ENCODE assay signal across 17 cellular contexts in genomic region chr1:228866498-228866897, GRCh38.
DNase-seq lines count a peak whose midpoint lies in the region; ATAC-seq lines count a peak whose summit lies in the region.
"Had no signal": no experiment of that assay in that cellular context is flagged by ENCODE, and none has a peak within 500 bp of the region (broad histone marks: within the 10 kb centered on the region; RNA-seq: fewer than 3 reads in every experiment).

No MANE protein-coding gene starts in this region.

- H3K4me3 ChIP-seq in H7 (ENCODE audit: insufficient read depth, low read depth, low read length): no peak overlapping the region
- H3K4me3 ChIP-seq: thoracic aorta had no signal

- no peak overlapping the region for H3K4me3 Mint-ChIP-seq in T-helper 17 cell
- H3K4me3 Mint-ChIP-seq: B cell; dendritic cell treated with granulocyte-macrophage colony-stimulating factor and Interleukin-4, amounts not matched to agents 40 ng/mL and 50 ng/mL, for 4 days had no signal

- H3K9me3 ChIP-seq in T-helper 17 cell (ENCODE audit: control insufficient read depth, low read length, poor library complexity, severe bottlenecking): no peaks in the 10 kb centered on the region
- H3K9me3 ChIP-seq: thoracic aorta had no signal

- no peaks in the 10 kb centered on the region for H3K36me3 ChIP-seq in H7 (replicated peaks; ENCODE audit: control insufficient read depth, insufficient read depth, low read length)
- H3K36me3 ChIP-seq: thoracic aorta had no signal

- peak overlapping the region; percentile 53 for H3K27ac Mint-ChIP-seq in T-helper 17 cell
- H3K27ac Mint-ChIP-seq: B cell had no signal

- no peaks in the 10 kb centered on the region for H3K27me3 ChIP-seq in H7 (ENCODE audit: control insufficient read depth, insufficient read depth, low read length)

- no peaks in the 10 kb centered on the region for H3K36me3 Mint-ChIP-seq in T-helper 17 cell (ENCODE audit: low read depth)

- ATAC-seq in T-helper 17 cell: no peak
- ATAC-seq in GM18907 (IDR thresholded peaks at IDR 0.05; ENCODE audit: unreplicated experiment): no peak
- ATAC-seq in GM21529 (IDR thresholded peaks at IDR 0.05; ENCODE audit: unreplicated experiment): no peak
- ATAC-seq: esophagus mucosa had no signal

- DNase-seq in H7 (peak; percentile 38), T-helper 17 cell (no peak), iris pigment epithelial cell (ENCODE audit: low read depth) (peak; percentile 21), pons (ENCODE audit: low spot score) (peak; percentile 52), NCI-H1417 (lab: John Stamatoyannopoulos, UW) (no peak)
- no peak for DNase-seq in activated CD4-positive, alpha-beta T cell treated with anti-CD3 and anti-CD28 coated beads for 48 hours
- DNase-seq: activated gamma-delta T cell treated with Interleukin-2 at 50 U/mL for 16 hours, aorta, kidney glomerular epithelial cell, NCI-H2081 treated with DMSO at 0.1 percent for 48 hours, NCI-H748 treated with DMSO at 0.1 percent for 48 hours had no signal

- H3K27me3 Mint-ChIP-seq in T-helper 17 cell: peaks cover 5% of the 10 kb centered on the region

- H3K4me1 Mint-ChIP-seq in T-helper 17 cell: peaks cover 19% of the 10 kb centered on the region

Comparison
In these comparisons a context has a peak if more than half of its experiments do, and no peak if none do; other contexts are left out.
1. DNase-seq: peak in H7 (single experiment), iris pigment epithelial cell (single experiment) and pons (single experiment); none in T-helper 17 cell (0 of 3), NCI-H1417 (0 of 3) and activated CD4-positive, alpha-beta T cell treated with anti-CD3 and anti-CD28 coated beads for 48 hours (single experiment).